Comparison of ENCODE assay signal across 1 cellular context in genomic region chr7:134432296-134433152, GRCh38.
A peak's percentile ranks its signal among the peaks of the same experiment; 100 is the strongest.
TF ChIP-seq lines count a peak whose summit lies in the region.

No MANE protein-coding gene starts in this region.

TF ChIP-seq in HepG2, 621 proteins besides CTCF, POLR2A, EP300 and RAD21 (continued from another document and continues in another):
- TF ChIP-seq THRA (CRISPR knock-in tag; IDR thresholded peaks at IDR 0.05; ENCODE audit: borderline replicate concordance): no peak
- TF ChIP-seq ZNF124 (CRISPR knock-in tag; IDR thresholded peaks at IDR 0.05): no peak
- TF ChIP-seq BCL6 (CRISPR knock-in tag; IDR thresholded peaks at IDR 0.05): peak; percentile 84
- TF ChIP-seq ZBTB43 (CRISPR knock-in tag; conservative IDR thresholded peaks at IDR 0.05): no peak
- no peak for TF ChIP-seq NFATC3 (CRISPR knock-in tag; IDR thresholded peaks at IDR 0.05)
- no peak; the same call in 1 of the 2 replicates for TF ChIP-seq FOSL2 (CRISPR knock-in tag; IDR thresholded peaks at IDR 0.05)
- peak; percentile 34 for TF ChIP-seq ZNF18 (CRISPR knock-in tag; IDR thresholded peaks at IDR 0.05; ENCODE audit: insufficient replicate concordance)
- no peak for TF ChIP-seq ZNF138 (CRISPR knock-in tag; IDR thresholded peaks at IDR 0.05; ENCODE audit: low read depth)
- no peak for TF ChIP-seq CBX1 (IDR thresholded peaks at IDR 0.05; ENCODE audit: low read depth)
- TF ChIP-seq ZNF577 (CRISPR knock-in tag; IDR thresholded peaks at IDR 0.05; ENCODE audit: borderline replicate concordance, low read depth): no peak
- no peak for TF ChIP-seq TARDBP (CRISPR knock-in tag; IDR thresholded peaks at IDR 0.05)
- TF ChIP-seq HOXD1 (CRISPR knock-in tag; IDR thresholded peaks at IDR 0.05): no peak
- TF ChIP-seq NCOA5 (CRISPR knock-in tag; IDR thresholded peaks at IDR 0.05): no peak
- TF ChIP-seq ZIK1 (CRISPR knock-in tag; IDR thresholded peaks at IDR 0.05; ENCODE audit: borderline replicate concordance, low read depth): no peak
- TF ChIP-seq KAT8 (CRISPR knock-in tag; IDR thresholded peaks at IDR 0.05): peak; percentile 71
- TF ChIP-seq SOX5 (CRISPR knock-in tag; IDR thresholded peaks at IDR 0.05; ENCODE audit: borderline replicate concordance): no peak
- no peak for TF ChIP-seq PHF5A (CRISPR knock-in tag; IDR thresholded peaks at IDR 0.05; ENCODE audit: low read depth, unreplicated experiment)
- no peak for TF ChIP-seq NR1H2 (CRISPR knock-in tag; IDR thresholded peaks at IDR 0.05; ENCODE audit: borderline replicate concordance, low read depth)
- no peak for TF ChIP-seq ZNF883 (CRISPR knock-in tag; IDR thresholded peaks at IDR 0.05; ENCODE audit: not compliant biosample characterization)
- no peak; the same call in 1 of the 2 replicates for TF ChIP-seq MYC (CRISPR knock-in tag; IDR thresholded peaks at IDR 0.05; ENCODE audit: borderline replicate concordance)
- TF ChIP-seq HINFP (CRISPR knock-in tag; IDR thresholded peaks at IDR 0.05; ENCODE audit: low read depth): no peak
- no peak for TF ChIP-seq ZNF354B (CRISPR knock-in tag; IDR thresholded peaks at IDR 0.05)
- TF ChIP-seq ZNF468 (CRISPR knock-in tag; IDR thresholded peaks at IDR 0.05): no peak
- TF ChIP-seq SALL1 (CRISPR knock-in tag; IDR thresholded peaks at IDR 0.05): peak; percentile 33; the same call in 1 of the 2 replicates
- TF ChIP-seq TFDP2 (CRISPR knock-in tag; IDR thresholded peaks at IDR 0.05): no peak
- TF ChIP-seq ZNF709 (CRISPR knock-in tag; IDR thresholded peaks at IDR 0.05): no peak
- no peak for TF ChIP-seq PRPF4 (IDR thresholded peaks at IDR 0.05; ENCODE audit: low read depth, low read length, poor library complexity, severe bottlenecking)
- TF ChIP-seq ZSCAN31 (CRISPR knock-in tag; IDR thresholded peaks at IDR 0.05; ENCODE audit: low read depth): peak; percentile 54; the same call in 1 of the 2 replicates
- no peak for TF ChIP-seq IRF1 (CRISPR knock-in tag; IDR thresholded peaks at IDR 0.05; ENCODE audit: low read depth)
- no peak for TF ChIP-seq ZBTB44 (CRISPR knock-in tag; IDR thresholded peaks at IDR 0.05)
- no peak for TF ChIP-seq ZNF484 (CRISPR knock-in tag; IDR thresholded peaks at IDR 0.05; ENCODE audit: borderline replicate concordance, low read depth)
- TF ChIP-seq LCORL (IDR thresholded peaks at IDR 0.05): no peak
- peak; percentile 68 for TF ChIP-seq LCORL (CRISPR knock-in tag; IDR thresholded peaks at IDR 0.05)
- peak; percentile 67 for TF ChIP-seq ZNF574 (CRISPR knock-in tag; IDR thresholded peaks at IDR 0.05)
- TF ChIP-seq ZNF17 (CRISPR knock-in tag; IDR thresholded peaks at IDR 0.05): no peak
- 0 out of 2 replicates have a peak, but pooled peaks have one; percentile 21 for TF ChIP-seq HMG20A (CRISPR knock-in tag; IDR thresholded peaks at IDR 0.05; ENCODE audit: borderline replicate concordance)
- peak; percentile 44; the same call in 1 of the 2 replicates for TF ChIP-seq ZNF331 (CRISPR knock-in tag; IDR thresholded peaks at IDR 0.05)
- no peak for TF ChIP-seq ZNF781 (CRISPR knock-in tag; IDR thresholded peaks at IDR 0.05; ENCODE audit: borderline replicate concordance, not compliant biosample characterization)
- no peak for TF ChIP-seq ZNF326 (CRISPR knock-in tag; IDR thresholded peaks at IDR 0.05; ENCODE audit: borderline replicate concordance)
- no peak for TF ChIP-seq NFE2L2 (IDR thresholded peaks at IDR 0.05; ENCODE audit: low read length)
- TF ChIP-seq NCOA1 (CRISPR knock-in tag; IDR thresholded peaks at IDR 0.05): no peak
- TF ChIP-seq ZSCAN29 (CRISPR knock-in tag; conservative IDR thresholded peaks at IDR 0.05): no peak
- TF ChIP-seq ONECUT2 (CRISPR knock-in tag; IDR thresholded peaks at IDR 0.05): no peak
- TF ChIP-seq SRSF4 (IDR thresholded peaks at IDR 0.05; ENCODE audit: low read depth, low read length, poor library complexity, severe bottlenecking): no peak
- no peak for TF ChIP-seq ZNF205 (CRISPR knock-in tag; IDR thresholded peaks at IDR 0.05)
- peak; percentile 59 for TF ChIP-seq POGZ (CRISPR knock-in tag; IDR thresholded peaks at IDR 0.05)
- TF ChIP-seq TOPORS (CRISPR knock-in tag; IDR thresholded peaks at IDR 0.05): no peak
- peak; percentile 47; the same call in 1 of the 2 replicates for TF ChIP-seq HDAC1 (CRISPR knock-in tag; IDR thresholded peaks at IDR 0.05)
- TF ChIP-seq ZSCAN21 (CRISPR knock-in tag; IDR thresholded peaks at IDR 0.05; ENCODE audit: borderline replicate concordance): 0 out of 2 replicates have a peak, but pooled peaks have one; percentile 49
- TF ChIP-seq ZNF136 (CRISPR knock-in tag; IDR thresholded peaks at IDR 0.05; ENCODE audit: low read depth): no peak
- no peak for TF ChIP-seq ZNF780A (CRISPR knock-in tag; IDR thresholded peaks at IDR 0.05)
- TF ChIP-seq BATF2 (CRISPR knock-in tag; IDR thresholded peaks at IDR 0.05): no peak
- no peak for TF ChIP-seq ZFP82 (CRISPR knock-in tag; IDR thresholded peaks at IDR 0.05; ENCODE audit: borderline replicate concordance)
- no peak for TF ChIP-seq ZNF761 (CRISPR knock-in tag; conservative IDR thresholded peaks at IDR 0.05)
- no peak for TF ChIP-seq CREBL2 (CRISPR knock-in tag; IDR thresholded peaks at IDR 0.05; ENCODE audit: borderline replicate concordance)
- no peak for TF ChIP-seq ARID3A (IDR thresholded peaks at IDR 0.05; ENCODE audit: low read depth, low read length)
- no peak for TF ChIP-seq HNF4A (CRISPR knock-in tag; IDR thresholded peaks at IDR 0.05)
- peak; percentile 32; the same call in 1 of the 2 replicates for TF ChIP-seq KDM2A (CRISPR knock-in tag; IDR thresholded peaks at IDR 0.05; ENCODE audit: borderline replicate concordance, low read depth)
- TF ChIP-seq PTBP1 (IDR thresholded peaks at IDR 0.05; ENCODE audit: low read depth, low read length, poor library complexity, severe bottlenecking): no peak
- no peak for TF ChIP-seq ZNF552 (CRISPR knock-in tag; IDR thresholded peaks at IDR 0.05; ENCODE audit: borderline replicate concordance)
